Comparison of ENCODE assay signal across 8 cellular contexts in the genomic region with DNA sequence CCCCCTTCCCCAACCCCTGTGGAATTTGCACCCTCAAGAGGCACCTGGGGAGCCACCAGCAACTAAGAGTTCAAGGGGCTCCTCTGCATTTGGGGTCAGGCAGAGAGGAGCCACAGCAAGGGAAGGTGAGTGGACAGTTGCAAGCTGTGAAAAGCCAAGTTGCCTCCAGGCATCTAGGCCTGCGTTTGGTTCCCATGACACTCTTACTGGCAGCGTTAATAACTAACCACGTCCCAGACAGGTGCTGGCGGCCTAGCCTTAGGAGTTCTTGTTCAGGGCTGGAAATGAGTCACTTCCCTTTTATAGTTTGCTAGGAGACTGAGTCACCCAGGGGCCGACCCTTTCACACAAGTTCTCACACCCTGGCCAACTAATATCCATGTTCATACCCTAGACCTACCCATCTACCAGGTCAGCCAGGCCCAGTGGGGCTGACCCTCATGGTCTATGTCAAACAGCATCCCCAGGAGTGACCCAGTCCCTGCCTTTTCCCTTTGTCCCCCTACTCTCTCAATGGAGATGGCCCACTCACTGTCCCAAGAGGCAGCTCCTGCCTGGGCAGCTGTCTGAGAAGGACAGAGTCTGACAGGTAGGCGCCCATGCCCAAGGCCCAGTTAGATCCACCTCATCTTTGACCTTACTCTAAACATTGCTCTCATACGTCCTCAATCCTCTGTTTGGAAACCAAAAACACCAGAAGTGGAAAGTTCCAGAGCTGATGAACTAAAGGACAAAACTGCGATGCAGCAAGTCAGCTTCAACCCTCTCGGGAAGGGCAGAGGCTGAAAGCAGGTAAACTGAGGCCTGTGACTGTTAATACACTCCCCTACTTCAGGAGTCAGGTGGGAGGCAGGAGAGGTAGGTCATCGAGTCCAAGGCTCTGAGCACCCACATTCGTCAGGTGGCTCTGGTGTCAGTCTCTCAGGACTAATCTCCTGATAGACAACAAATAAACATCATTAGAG.
DNase-seq lines count a peak whose midpoint lies in the region; ATAC-seq, FAIRE-seq and TF ChIP-seq lines count a peak whose summit lies in the region.

No MANE protein-coding gene starts in this region.

- peak; percentile 68 for FAIRE-seq in GM12878 (lab: Jason Lieb, UNC)

- DNase-seq in AG20443 (ENCODE audit: low spot score) (peak; percentile 82), NCI-H460 (ENCODE audit: extremely low read depth, low read depth) (peak; percentile 94), GM12878 (ENCODE audit: low read depth, low spot score) (peak; percentile 94), mucosa of descending colon (peak; percentile 70 to 82 (median 75)), OCI-M2 (lab: John Stamatoyannopoulos, UW; ENCODE audit: unreplicated experiment) (no peak), CD1c-positive myeloid dendritic cell (ENCODE audit: extremely low spot score) (no peak)

- H3K36me3 ChIP-seq in GM12878 (ENCODE audit: control insufficient read depth in 2 of 2, insufficient read depth in 2 of 2, low read length in 1 of 2): no peaks in the 10 kb centered on the region; a peak in 1 of 4 replicates
- H3K36me3 ChIP-seq in mucosa of descending colon (ENCODE audit: low read depth): no peaks in the 10 kb centered on the region

- peak; percentile 97 for TF ChIP-seq EP300 in GM12878 (IDR thresholded peaks at IDR 0.05; ENCODE audit: borderline replicate concordance in 1 of 2, control insufficient read depth in 1 of 2, low read depth in 2 of 2, low read length in 2 of 2)

- in situ Hi-C loops in GM12878 (cut with MboI): loop anchor here (5.0 to 25.0 kb wide), 5 partner anchors 96 to 1866 kb away; partner anchors contain the start of gene SOX9

- SMC1A ChIA-PET in GM12878 (lab: Charles Lee; ENCODE audit: uncharacterized antibody, unreplicated experiment): interaction anchor here (0.7 to 12.7 kb wide), 13 partner anchors 10 to 300 kb away, joined by 3 to 335 read pairs (median 4); partner anchors contain the start of gene SOX9

- peak; percentile 12; the same call in 1 of the 2 replicates for TF ChIP-seq RAD21 in GM12878 (IDR thresholded peaks at IDR 0.05; ENCODE audit: insufficient read depth, low read depth, low read length)

- RAD21 ChIA-PET in GM12878 (lab: Charles Lee; ENCODE audit: unreplicated experiment): interaction anchor here (1.0 to 11.4 kb wide), 14 partner anchors 11 to 300 kb away, joined by 3 to 361 read pairs (median 22); partner anchors contain the start of gene SOX9

- peak overlapping the region; percentile 85 for H3K4me2 ChIP-seq in GM12878 (ENCODE audit: control insufficient read depth, insufficient read depth)

- peak overlapping the region; percentile 42; the same call in 1 of the 2 replicates for H3K4me3 ChIP-seq in GM12878
- H3K4me3 ChIP-seq in mucosa of descending colon: no peak overlapping the region

- peak; percentile 61 for TF ChIP-seq POLR2A in GM12878 (IDR thresholded peaks at IDR 0.05; ENCODE audit: low read depth, low read length)

- peak overlapping the region; percentile 95 for H3K27ac ChIP-seq in GM12878 (ENCODE audit: control insufficient read depth, insufficient read depth)

- peaks cover 18% of the 10 kb centered on the region for H3K9me3 ChIP-seq in GM12878 (replicated peaks; ENCODE audit: control insufficient read depth, insufficient read depth, low read length)
- H3K9me3 ChIP-seq in mucosa of descending colon: peaks cover 9% of the 10 kb centered on the region

- H2AFZ ChIP-seq in GM12878 (ENCODE audit: control insufficient read depth, low read depth, low read length): peak overlapping the region; percentile 31; the same call in 1 of the 2 replicates

- H3K4me1 ChIP-seq in GM12878 (ENCODE audit: control insufficient read depth, insufficient read depth, low read length) (peaks cover 64% of the 10 kb centered on the region), mucosa of descending colon (ENCODE audit: low read depth) (peaks cover 21% of the 10 kb centered on the region)

- intact Hi-C loops in GM12878 (cut with micrococcal nuclease; ENCODE audit: unreplicated experiment) (loop anchor here (1.0 to 5.0 kb wide), 6 partner anchors 15 to 391 kb away; no protein-coding TSS in a partner anchor), mucosa of descending colon (cut with DNase I, micrococcal nuclease) (no loop called here)

- no peak for TF ChIP-seq CTCF in GM12878 (IDR thresholded peaks at IDR 0.05 in 2 of 3, conservative IDR thresholded peaks at IDR 0.05 in 1 of 3; ENCODE audit: control insufficient read depth in 2 of 3, extremely low read depth in 1 of 3, insufficient read depth in 1 of 3, low read depth in 3 of 3, low read length in 3 of 3)
- TF ChIP-seq CTCF in mucosa of descending colon (IDR thresholded peaks at IDR 0.05): no peak

- no TSS peak for BruUV-seq in GM12878 (replicated peaks; lab: Mats Ljungman, UMichigan)

- H3K79me2 ChIP-seq in GM12878 (ENCODE audit: control insufficient read depth, insufficient read depth, low read length): peaks cover 20% of the 10 kb centered on the region

- H3K27me3 ChIP-seq in GM12878 (replicated peaks in 1 of 2; ENCODE audit: control insufficient read depth in 2 of 2, insufficient read depth in 2 of 2, low read length in 1 of 2): no peaks in the 10 kb centered on the region

- ATAC-seq in GM18867 (IDR thresholded peaks at IDR 0.05; ENCODE audit: unreplicated experiment): peak; percentile 49
- ATAC-seq in HG02981 (IDR thresholded peaks at IDR 0.05; ENCODE audit: unreplicated experiment): peak; percentile 45
- peak; percentile 44 for ATAC-seq in GM12878
- peak; percentile 94 for ATAC-seq in mucosa of descending colon

- CTCF ChIA-PET in GM12878 (lab: Yijun Ruan, JAX): interaction anchor here (0.6 to 9.8 kb wide), 10 partner anchors 14 to 301 kb away, joined by 3 to 101 read pairs (median 3); partner anchors contain the start of gene SOX9

- WGBS in GM12878 (ENCODE audit: insufficient coverage, insufficient replicate concordance, low lambda C conversion rate, missing lambda C conversion rate): 4% methylated on average over 11 of the region's 11 CpGs

- peak overlapping the region; percentile 76 for H3K9ac ChIP-seq in GM12878 (ENCODE audit: control insufficient read depth, insufficient read depth, low read length)

- POLR2A ChIA-PET in GM12878 (lab: Charles Lee): interaction anchor here (0.6 to 9.6 kb wide), 9 partner anchors 10 to 302 kb away, joined by 3 to 170 read pairs (median 5); no protein-coding TSS in a partner anchor

- H4K20me1 ChIP-seq in GM12878 (ENCODE audit: control insufficient read depth, insufficient read depth): no peaks in the 10 kb centered on the region

TF ChIP-seq in GM12878, 131 proteins besides CTCF, POLR2A, EP300 and RAD21 (continues in another document):
- TF ChIP-seq NFIC (IDR thresholded peaks at IDR 0.05; ENCODE audit: low read depth, low read length) (peak; percentile 85), YBX1 (IDR thresholded peaks at IDR 0.05) (no peak), ZNF687 (IDR thresholded peaks at IDR 0.05) (peak; percentile 98), CEBPB (IDR thresholded peaks at IDR 0.05; ENCODE audit: borderline replicate concordance in 1 of 2, low read depth in 2 of 2, low read length in 2 of 2) (no peak), RCOR1 (conservative IDR thresholded peaks at IDR 0.05; ENCODE audit: low read depth, low read length) (no peak)
- TF ChIP-seq, protein P1, sequence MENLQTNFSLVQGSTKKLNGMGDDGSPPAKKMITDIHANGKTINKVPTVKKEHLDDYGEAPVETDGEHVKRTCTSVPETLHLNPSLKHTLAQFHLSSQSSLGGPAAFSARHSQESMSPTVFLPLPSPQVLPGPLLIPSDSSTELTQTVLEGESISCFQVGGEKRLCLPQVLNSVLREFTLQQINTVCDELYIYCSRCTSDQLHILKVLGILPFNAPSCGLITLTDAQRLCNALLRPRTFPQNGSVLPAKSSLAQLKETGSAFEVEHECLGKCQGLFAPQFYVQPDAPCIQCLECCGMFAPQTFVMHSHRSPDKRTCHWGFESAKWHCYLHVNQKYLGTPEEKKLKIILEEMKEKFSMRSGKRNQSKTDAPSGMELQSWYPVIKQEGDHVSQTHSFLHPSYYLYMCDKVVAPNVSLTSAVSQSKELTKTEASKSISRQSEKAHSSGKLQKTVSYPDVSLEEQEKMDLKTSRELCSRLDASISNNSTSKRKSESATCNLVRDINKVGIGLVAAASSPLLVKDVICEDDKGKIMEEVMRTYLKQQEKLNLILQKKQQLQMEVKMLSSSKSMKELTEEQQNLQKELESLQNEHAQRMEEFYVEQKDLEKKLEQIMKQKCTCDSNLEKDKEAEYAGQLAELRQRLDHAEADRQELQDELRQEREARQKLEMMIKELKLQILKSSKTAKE (IDR thresholded peaks at IDR 0.05; ENCODE audit: low read depth, poor library complexity, severe bottlenecking): peak; percentile 99

Comparison
In these comparisons a context has a peak if more than half of its experiments do, and no peak if none do; other contexts are left out.
1. DNase-seq: peak in AG20443 (single experiment), NCI-H460 (single experiment), GM12878 (single experiment) and mucosa of descending colon (3 of 3); none in OCI-M2 (single experiment) and CD1c-positive myeloid dendritic cell (single experiment).
2. ATAC-seq: peak in every context shown above with its lines; median percentile 94 in mucosa of descending colon; 49 in GM18867; 45 in HG02981; 44 in GM12878.